8 cellular contexts compared by ENCODE assay signal in genomic region chr4:77818667-77819408, GRCh38. TPM values are rescaled to one million over a fixed set of nuclear protein-coding genes. Genes with fewer than 3 reads are reported as not detected.
DNase-seq lines count a peak whose midpoint lies in the region; ATAC-seq, FAIRE-seq and TF ChIP-seq lines count a peak whose summit lies in the region.

Gene CNOT6L, minus strand, starts transcription at chr4:77819368. Its CDS starts 60 bp downstream, at chr4:77819308.

- H3K9ac ChIP-seq in keratinocyte (ENCODE audit: control insufficient read depth, extremely low read depth, insufficient read depth, low read length) = peak within 1 kb of the TSS; percentile 92

- FAIRE-seq in keratinocyte (lab: Jason Lieb, UNC) = no peak

- peak; percentile 70 for DNase-seq in G401 (ENCODE audit: low spot score)
- peak; percentile 32 for DNase-seq in HCEC 1CT
- DNase-seq in NCI-H146 (lab: John Stamatoyannopoulos, UW) = peak; percentile 74
- DNase-seq in activated CD4-positive, CD25-positive, alpha-beta regulatory T cell treated with anti-CD3 and anti-CD28 coated beads, Interleukin-2, amount 50 U/mL, for 72 hours = peak; percentile 82
- peak in 1 of 2 donors; percentile 82 for DNase-seq in central memory CD8-positive, alpha-beta T cell (ENCODE audit: low spot score in 2 of 2)
- DNase-seq in keratinocyte (ENCODE audit: low read depth, low spot score) = no peak
- DNase-seq in stimulated activated CD4-positive, alpha-beta T cell treated with anti-CD3 and anti-CD28 coated beads, Interleukin-12 subunit alpha, Interleukin-12 subunit beta, amount 100 ng/mL, for 48 hours (ENCODE audit: low read depth in 2 of 3, low spot score in 1 of 3) = peak in 2 of 3 donors; percentile 34 to 49

- no peaks in the 10 kb centered on the region for H3K36me3 ChIP-seq in keratinocyte (ENCODE audit: control insufficient read depth in 2 of 2, extremely low read depth in 1 of 2, insufficient read depth in 2 of 2, low read length in 2 of 2)

- no peaks in the 10 kb centered on the region for H3K9me3 Mint-ChIP-seq in central memory CD8-positive, alpha-beta T cell

- H3K4me2 ChIP-seq in keratinocyte (ENCODE audit: control insufficient read depth, extremely low read depth, insufficient read depth, low read depth, low read length) = peak within 1 kb of the TSS; percentile 87

- H3K4me1 ChIP-seq in keratinocyte (ENCODE audit: control insufficient read depth, extremely low read depth, insufficient read depth, low read length) = peaks cover 19% of the 10 kb centered on the region

- H3K4me3 Mint-ChIP-seq in central memory CD8-positive, alpha-beta T cell = peak within 1 kb of the TSS; percentile 93

- no peaks in the 10 kb centered on the region for H4K20me1 ChIP-seq in keratinocyte (ENCODE audit: control insufficient read depth, extremely low read depth, insufficient read depth, low read length)

- no peaks in the 10 kb centered on the region for H3K9me1 ChIP-seq in keratinocyte (ENCODE audit: control insufficient read depth, extremely low read depth, insufficient read depth, low read length)

- peak within 1 kb of the TSS; percentile 96 for H2AFZ ChIP-seq in keratinocyte (ENCODE audit: control insufficient read depth, low read length)

- peaks cover 44% of the 10 kb centered on the region for H3K79me2 ChIP-seq in keratinocyte (ENCODE audit: control insufficient read depth, insufficient read depth, low read length)

- H3K27me3 ChIP-seq in keratinocyte (ENCODE audit: control insufficient read depth, extremely low read depth, insufficient read depth, low read length) = no peaks in the 10 kb centered on the region

- peak; percentile 2 for ATAC-seq in central memory CD8-positive, alpha-beta T cell (replicated peaks; ENCODE audit: extremely low read depth, poor library complexity, severe bottlenecking)
- ATAC-seq in GM21786 (IDR thresholded peaks at IDR 0.05; ENCODE audit: unreplicated experiment) = no peak

- in situ Hi-C loops in G401 (cut with HindIII; ENCODE audit: low sequenced_read_pairs) = no loop called here

- no peak for TF ChIP-seq CTCF in keratinocyte (optimal IDR thresholded peaks at IDR 0.05 in 1 of 3, IDR thresholded peaks at IDR 0.05 in 1 of 3, conservative IDR thresholded peaks at IDR 0.05 in 1 of 3; ENCODE audit: extremely low read depth in 1 of 3, insufficient read depth in 2 of 3, low read length in 3 of 3)

- H3K36me3 Mint-ChIP-seq in central memory CD8-positive, alpha-beta T cell (ENCODE audit: insufficient read depth) = peaks cover 48% of the 10 kb centered on the region

- H3K27ac Mint-ChIP-seq in central memory CD8-positive, alpha-beta T cell (ENCODE audit: low read depth) = peak within 1 kb of the TSS; percentile 99

- dilution Hi-C loops in keratinocyte (cut with MboI; ENCODE audit: extremely low pct_ligation_motif_present, low sequenced_read_pairs) = no loop called here

- H3K27me3 Mint-ChIP-seq in central memory CD8-positive, alpha-beta T cell = no peaks in the 10 kb centered on the region

- H3K4me1 Mint-ChIP-seq in central memory CD8-positive, alpha-beta T cell = peaks cover 62% of the 10 kb centered on the region

- H3K9me3 ChIP-seq in keratinocyte (ENCODE audit: control insufficient read depth, low read depth, low read length) = no peaks in the 10 kb centered on the region

- peak within 1 kb of the TSS; percentile 91 for H3K27ac ChIP-seq in keratinocyte (ENCODE audit: control insufficient read depth, insufficient read depth, low read length)

- peak within 1 kb of the TSS; percentile 82 to 93 (median 86) for H3K4me3 ChIP-seq in keratinocyte (ENCODE audit: control insufficient read depth in 2 of 3, extremely low read depth in 1 of 3, insufficient read depth in 2 of 3, low read depth in 1 of 3, low read length in 3 of 3)

RNA-seq across cellular contexts. Expression of gene CNOT6L, which starts in this region (rescaled TPM):
- 2.9 and 4.9 TPM in 2 replicates for total RNA-seq in G401 (2014; rRNA removed; shearing (Covaris generic))
- 6.5 to 12.0 TPM (median 9.5 TPM) in 3 replicates for polyA plus RNA-seq in keratinocyte
- 15.3 TPM for polyA plus RNA-seq in keratinocyte (2011; ENCODE audit: low read depth)
- polyA plus RNA-seq in keratinocyte (2011; cell fraction: cytosol; rRNA removed) = 5.9 and 11.9 TPM in 2 replicates
- 9.5 and 11.4 TPM in 2 replicates for polyA plus RNA-seq in keratinocyte (2011; cell fraction: nucleus; rRNA removed)
- polyA plus RNA-seq in keratinocyte (2012; ENCODE audit: low replicate concordance) = 10.7 and 14.2 TPM in 2 replicates
- polyA minus RNA-seq in keratinocyte = 21.6 to 49.1 TPM (median 22.3 TPM) in 3 replicates
- 8.2 TPM for polyA minus RNA-seq in keratinocyte (2011; cell fraction: cytosol; rRNA and poly(A)+ RNA removed)
- polyA minus RNA-seq in keratinocyte (2011; cell fraction: nucleus; rRNA and poly(A)+ RNA removed) = 11.7 and 27.5 TPM in 2 replicates
